ENCODE assay signal across 14 cellular contexts in the genomic region with DNA sequence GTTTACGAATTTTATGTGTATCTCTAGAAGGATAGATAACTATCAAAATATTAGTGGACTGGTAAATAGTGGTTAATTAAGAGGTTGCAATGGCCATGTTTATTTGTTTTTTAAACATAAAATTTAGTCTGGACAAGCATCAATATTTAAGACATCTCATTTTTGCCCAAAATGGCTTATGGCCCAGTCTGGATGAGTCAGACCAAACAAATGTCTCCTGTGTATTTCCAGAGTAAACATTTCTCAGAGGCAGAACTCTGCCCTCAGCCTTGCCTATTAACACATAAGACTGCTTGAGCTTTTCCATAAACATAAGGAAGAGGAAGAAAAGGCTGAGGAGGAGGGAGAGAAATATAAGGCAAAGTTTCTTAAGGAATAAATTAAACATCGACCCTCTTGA.
DNase-seq lines count a peak whose midpoint lies in the region; ATAC-seq, FAIRE-seq and TF ChIP-seq lines count a peak whose summit lies in the region.
"Had no signal": no experiment of that assay in that cellular context is flagged by ENCODE, and none has a peak within 500 bp of the region (broad histone marks: within the 10 kb centered on the region; RNA-seq: fewer than 3 reads in every experiment).

No MANE protein-coding gene starts in this region.

- H3K14ac ChIP-seq in IMR-90 (replicated peaks; ENCODE audit: low read depth, low read length), result no peak overlapping the region

- peak; percentile 98 for ATAC-seq in A549
- ATAC-seq in IMR-90 (ENCODE audit: low read depth), result peak; percentile 93

- H4K91ac ChIP-seq in IMR-90 (ENCODE audit: insufficient read depth, low read depth, low read length), result no peak overlapping the region

- 1% methylated on average over 2 of the region's 2 CpGs for WGBS in A549 (ENCODE audit: missing lambda C conversion rate)
- WGBS in IMR-90 (ENCODE audit: extremely low coverage in 2 of 2, insufficient read length in 1 of 2), 2 experiments, result no CpG with 5 or more reads among the region's 2 CpGs

- BruUV-seq in IMR-90 (replicated peaks; lab: Mats Ljungman, UMichigan), result no TSS peak

- H2AK9ac ChIP-seq in IMR-90 (replicated peaks; ENCODE audit: low read depth, low read length, poor library complexity), result no peak overlapping the region

- H2BK20ac ChIP-seq in IMR-90 (ENCODE audit: low read depth, low read length), result no peak overlapping the region

- H3K27me3 ChIP-seq in IMR-90 (ENCODE audit: control insufficient read depth, insufficient read depth, low read length), result no peaks in the 10 kb centered on the region
- H3K27me3 ChIP-seq: gastrocnemius medialis, upper lobe of left lung had no signal

- H3K9ac ChIP-seq in IMR-90 (ENCODE audit: low read depth, low read length), result no peak overlapping the region

- H4K8ac ChIP-seq in IMR-90 (ENCODE audit: low read depth in 2 of 2, low read length in 2 of 2), result no peak overlapping the region

- H2AFZ ChIP-seq in IMR-90 (replicated peaks; ENCODE audit: low read length, poor library complexity), result no peak overlapping the region

- H3K36me3 ChIP-seq in IMR-90 (ENCODE audit: control insufficient read depth, insufficient read depth, low read length), result no peaks in the 10 kb centered on the region
- H3K36me3 ChIP-seq: gastrocnemius medialis, upper lobe of left lung had no signal

- H3K79me1 ChIP-seq in IMR-90 (ENCODE audit: low read depth in 1 of 2, low read length in 2 of 2), result no peaks in the 10 kb centered on the region

- CTCF ChIA-PET in A549 (lab: Yijun Ruan, JAX) (interaction anchor here (1.0 kb wide), 1 partner anchor 12 kb away, joined by 3 read pairs; no protein-coding TSS in a partner anchor), IMR-90 (lab: Yijun Ruan, JAX) (interaction anchor here (1.0 kb wide), 1 partner anchor 15 kb away, joined by 3 read pairs; no protein-coding TSS in a partner anchor)

- TF ChIP-seq POLR2A in A549 (IDR thresholded peaks at IDR 0.05; ENCODE audit: low read length), result no peak
- TF ChIP-seq POLR2A in IMR-90 (IDR thresholded peaks at IDR 0.05; ENCODE audit: low read depth, low read length), result no peak

- H4K20me1 ChIP-seq in IMR-90 (ENCODE audit: insufficient read depth, low read length), result no peaks in the 10 kb centered on the region; the same call in 1 of the 2 replicates

- intact Hi-C loops in IMR-90 (cut with micrococcal nuclease), result no loop called here

- H2BK15ac ChIP-seq in IMR-90 (ENCODE audit: low read depth, low read length), result no peak overlapping the region

- no peaks in the 10 kb centered on the region; the same call in none of the 2 replicates for H3K9me1 ChIP-seq in IMR-90 (ENCODE audit: insufficient read depth, low read length)

- no peak overlapping the region for H4K5ac ChIP-seq in IMR-90 (ENCODE audit: low read depth, low read length)

- no peak overlapping the region for H3K4ac ChIP-seq in IMR-90 (ENCODE audit: low read depth, low read length)

- H3K23ac ChIP-seq in IMR-90 (ENCODE audit: low read depth, low read length), result no peak overlapping the region

- POLR2A ChIA-PET in A549 (lab: Yijun Ruan, JAX), result no interaction called here
- POLR2A ChIA-PET in IMR-90 (lab: Charles Lee; ENCODE audit: unreplicated experiment), result no interaction called here

- peak; percentile 44 to 81 for DNase-seq in A549 (ENCODE audit: low read depth in 1 of 2, low spot score in 1 of 2)
- DNase-seq in IMR-90, result peak; percentile 80
- DNase-seq in dermis blood vessel endothelial cell, result peak; percentile 62
- peak; percentile 48 for DNase-seq in myocyte (ENCODE audit: low read depth)
- DNase-seq in ACHN, result no peak
- no peak for DNase-seq in anterior cingulate cortex (lab: John Stamatoyannopoulos, UW)
- DNase-seq in activated CD8-positive, alpha-beta memory T cell treated with anti-CD3 and anti-CD28 coated beads for 24 hours, result no peak
- no peak for DNase-seq in retina
- DNase-seq: activated naive CD4-positive, alpha-beta T cell treated with anti-CD3 and anti-CD28 coated beads, Interleukin-2, amount 50 U/mL, for 16 hours; C1 segment of cervical spinal cord; gastrocnemius medialis; MV-4-11; stimulated activated CD4-positive, alpha-beta T cell treated with anti-CD3 and anti-CD28 coated beads, Interleukin-4, amount 100 ng/mL, for 24 hours had no signal

- H3K9me3 ChIP-seq in A549 (no peaks in the 10 kb centered on the region), IMR-90 (ENCODE audit: control insufficient read depth, insufficient read depth, low read length) (no peaks in the 10 kb centered on the region)
- H3K9me3 ChIP-seq: gastrocnemius medialis, upper lobe of left lung had no signal

- H3K4me3 ChIP-seq in A549 (peak overlapping the region; percentile 19; the same call in 2 of the 3 replicates), IMR-90 (ENCODE audit: insufficient read depth, low read depth, low read length) (no peak overlapping the region)
- H3K4me3 ChIP-seq: gastrocnemius medialis, upper lobe of left lung had no signal

- H3K27ac ChIP-seq in A549, result peak overlapping the region; percentile 77
- no peak overlapping the region for H3K27ac ChIP-seq in IMR-90 (ENCODE audit: insufficient read depth, low read length)
- H3K27ac ChIP-seq: upper lobe of left lung had no signal

- H3K18ac ChIP-seq in IMR-90 (ENCODE audit: low read depth, low read length), result no peak overlapping the region

- H3K4me2 ChIP-seq in A549 (peak overlapping the region; percentile 87), IMR-90 (ENCODE audit: low read depth, low read length) (peak overlapping the region; percentile 55; the same call in 1 of the 2 replicates)

- no peak for TF ChIP-seq EP300 in A549 (IDR thresholded peaks at IDR 0.05)

- dilution Hi-C loops in IMR-90 (cut with HindIII; ENCODE audit: low sequenced_read_pairs, unreplicated experiment), result no loop called here

- 0 out of 5 replicates have a peak, but pooled peaks of 1 of the 2 experiments have one; percentile 6 for TF ChIP-seq RAD21 in A549 (conservative IDR thresholded peaks at IDR 0.05 in 1 of 2, IDR thresholded peaks at IDR 0.05 in 1 of 2)
- no peak for TF ChIP-seq RAD21 in IMR-90 (IDR thresholded peaks at IDR 0.05; ENCODE audit: low read length)

- peak overlapping the region; percentile 60 for H2BK5ac ChIP-seq in IMR-90 (ENCODE audit: low read depth, low read length, poor library complexity, severe bottlenecking)

- peak; percentile 96 for FAIRE-seq in A549 (lab: Jason Lieb, UNC)

- in situ Hi-C loops in IMR-90 (cut with MboI; ENCODE audit: low sequenced_read_pairs), result no loop called here
- in situ Hi-C loops in ACHN (cut with HindIII; ENCODE audit: low pct_ligation_motif_present, low pct_unique_long_range_greater_than_20kb, low sequenced_read_pairs), result no loop called here

- H2BK120ac ChIP-seq in IMR-90 (ENCODE audit: low read depth, low read length), result 0 out of 2 replicates have a peak overlapping the region, but pooled peaks have one; percentile 65

- H3K4me1 ChIP-seq in A549 (peaks cover 25% of the 10 kb centered on the region), IMR-90 (ENCODE audit: control insufficient read depth, insufficient read depth, low read length) (no peaks in the 10 kb centered on the region; the same call in 1 of the 2 replicates)
- H3K4me1 ChIP-seq: gastrocnemius medialis had no signal

- TF ChIP-seq CTCF in A549 (IDR thresholded peaks at IDR 0.05), result no peak
- TF ChIP-seq CTCF in IMR-90 (conservative IDR thresholded peaks at IDR 0.05; ENCODE audit: low read depth, low read length), result no peak

- H3K56ac ChIP-seq in IMR-90 (ENCODE audit: extremely low read depth, insufficient read depth, low read length), result no peak overlapping the region

- no peak overlapping the region for H2AK5ac ChIP-seq in IMR-90 (ENCODE audit: low read depth, low read length)

TF ChIP-seq in A549, 52 proteins besides CTCF, POLR2A, EP300 and RAD21:
- peak; percentile 69 for TF ChIP-seq FOSL2 (IDR thresholded peaks at IDR 0.05)
- TF ChIP-seq FOSL2 (CRISPR knock-in tag; IDR thresholded peaks at IDR 0.05), result peak; percentile 88
- TF ChIP-seq JUN (IDR thresholded peaks at IDR 0.05), result 0 out of 5 replicates have a peak, but pooled peaks of 1 of the 2 experiments have one; percentile 19
- TF ChIP-seq CHD4 (IDR thresholded peaks at IDR 0.05; ENCODE audit: borderline replicate concordance), result no peak
- no peak for TF ChIP-seq TFCP2L1 (CRISPR knock-in tag; IDR thresholded peaks at IDR 0.05)
- peak; percentile 65 for TF ChIP-seq JUNB (IDR thresholded peaks at IDR 0.05)
- no peak; the same call in 1 of the 2 replicates for TF ChIP-seq GATA3 (IDR thresholded peaks at IDR 0.05; ENCODE audit: borderline replicate concordance)
- TF ChIP-seq, protein P1, sequence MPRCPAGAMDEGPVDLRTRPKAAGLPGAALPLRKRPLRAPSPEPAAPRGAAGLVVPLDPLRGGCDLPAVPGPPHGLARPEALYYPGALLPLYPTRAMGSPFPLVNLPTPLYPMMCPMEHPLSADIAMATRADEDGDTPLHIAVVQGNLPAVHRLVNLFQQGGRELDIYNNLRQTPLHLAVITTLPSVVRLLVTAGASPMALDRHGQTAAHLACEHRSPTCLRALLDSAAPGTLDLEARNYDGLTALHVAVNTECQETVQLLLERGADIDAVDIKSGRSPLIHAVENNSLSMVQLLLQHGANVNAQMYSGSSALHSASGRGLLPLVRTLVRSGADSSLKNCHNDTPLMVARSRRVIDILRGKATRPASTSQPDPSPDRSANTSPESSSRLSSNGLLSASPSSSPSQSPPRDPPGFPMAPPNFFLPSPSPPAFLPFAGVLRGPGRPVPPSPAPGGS (IDR thresholded peaks at IDR 0.05), result 0 out of 3 replicates have a peak, but pooled peaks have one; percentile 34

TF ChIP-seq in IMR-90, 13 proteins besides CTCF, POLR2A, EP300 and RAD21:
- no peak for TF ChIP-seq NFE2L2 (IDR thresholded peaks at IDR 0.05; ENCODE audit: low read depth, low read length)
- peak; percentile 40; the same call in 1 of the 2 replicates for TF ChIP-seq FOS (IDR thresholded peaks at IDR 0.05; ENCODE audit: low read depth, low read length)

Comparison
In these comparisons a context has a peak if more than half of its experiments do, and no peak if none do; other contexts are left out.
1. DNase-seq: peak in A549 (2 of 2), IMR-90 (single experiment), dermis blood vessel endothelial cell (single experiment) and myocyte (single experiment); none in ACHN (single experiment), anterior cingulate cortex (0 of 58), activated CD8-positive, alpha-beta memory T cell treated with anti-CD3 and anti-CD28 coated beads for 24 hours (single experiment) and retina (single experiment).